2 cellular contexts compared by ENCODE assay signal in genomic region chr20:33793011-33793931, GRCh38.
TF ChIP-seq lines count a peak whose summit lies in the region.

No MANE protein-coding gene starts in this region.

TF ChIP-seq in H1, 55 proteins besides CTCF, POLR2A, EP300 and RAD21:
- TF ChIP-seq E2F6 (IDR thresholded peaks at IDR 0.05), result no peak
- TF ChIP-seq KDM4A (IDR thresholded peaks at IDR 0.05; ENCODE audit: low read depth, low read length, severe bottlenecking), result no peak
- TF ChIP-seq ATF3 (IDR thresholded peaks at IDR 0.05; ENCODE audit: insufficient read depth, low read depth, low read length), result no peak

TF ChIP-seq in HEK293T, 16 proteins besides CTCF, POLR2A, EP300 and RAD21:
- TF ChIP-seq ZNF384 (IDR thresholded peaks at IDR 0.05), result no peak
- TF ChIP-seq FOXK2 (IDR thresholded peaks at IDR 0.05), result no peak
- no peak for TF ChIP-seq ARNT (IDR thresholded peaks at IDR 0.05)
- TF ChIP-seq FOXA1 (IDR thresholded peaks at IDR 0.05), result no peak
- no peak for TF ChIP-seq FOXM1 (IDR thresholded peaks at IDR 0.05; ENCODE audit: borderline replicate concordance)
- TF ChIP-seq BHLHE40 (IDR thresholded peaks at IDR 0.05; ENCODE audit: borderline replicate concordance), result no peak
- TF ChIP-seq CTBP1 (IDR thresholded peaks at IDR 0.05; ENCODE audit: borderline replicate concordance), result no peak
- TF ChIP-seq LEF1 (IDR thresholded peaks at IDR 0.05; ENCODE audit: borderline replicate concordance), result no peak
- TF ChIP-seq TARDBP (IDR thresholded peaks at IDR 0.05), result no peak
- no peak for TF ChIP-seq NFRKB (IDR thresholded peaks at IDR 0.05)
- no peak for TF ChIP-seq PKNOX1 (IDR thresholded peaks at IDR 0.05)
- TF ChIP-seq HDGF (IDR thresholded peaks at IDR 0.05; ENCODE audit: borderline replicate concordance), result no peak
- no peak for TF ChIP-seq L3MBTL2 (conservative IDR thresholded peaks at IDR 0.05)
- TF ChIP-seq ELF4 (IDR thresholded peaks at IDR 0.05), result no peak
- TF ChIP-seq SP1 (IDR thresholded peaks at IDR 0.05), result no peak
- no peak for TF ChIP-seq SUZ12 (IDR thresholded peaks at IDR 0.05)
